Comparison of ENCODE assay signal across 18 cellular contexts in the genomic region with DNA sequence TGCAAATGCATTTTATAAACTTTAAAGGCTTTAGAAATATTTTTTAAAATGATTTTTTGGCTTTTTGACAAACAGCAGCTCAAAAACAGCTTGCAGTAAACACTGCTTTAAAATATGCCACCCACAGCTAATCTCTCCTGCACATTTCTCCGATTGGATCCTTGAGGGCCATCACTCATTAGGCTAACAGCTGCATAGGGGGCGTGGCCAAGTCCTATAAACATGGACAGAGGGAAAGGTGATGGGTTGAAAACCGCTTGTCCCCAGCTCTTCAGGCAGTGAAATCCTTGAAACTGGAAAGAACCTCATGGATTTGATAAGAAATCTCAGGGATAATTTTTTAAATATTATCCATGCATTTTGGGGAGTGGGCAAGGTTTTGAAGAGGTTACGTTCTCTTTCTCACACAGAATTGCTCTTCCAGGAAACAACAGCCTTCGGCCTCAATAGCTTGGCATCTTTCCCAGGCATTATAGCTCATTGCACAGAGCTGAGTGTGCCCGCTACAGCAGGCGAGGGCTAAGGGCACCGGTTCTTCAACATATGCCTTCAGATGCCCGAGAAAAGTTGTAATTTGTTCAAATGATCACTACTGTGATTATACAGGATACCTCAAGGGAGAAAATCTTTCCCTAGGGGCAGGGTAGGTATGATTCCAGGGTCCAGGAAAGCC. TPM values are rescaled to one million over a fixed set of nuclear protein-coding genes. Genes with fewer than 3 reads are reported as not detected.
A peak's percentile ranks its signal among the peaks of the same experiment; 100 is the strongest.
DNase-seq lines count a peak whose midpoint lies in the region; ATAC-seq, FAIRE-seq and TF ChIP-seq lines count a peak whose summit lies in the region.
"Had no signal": no experiment of that assay in that cellular context is flagged by ENCODE, and none has a peak within 500 bp of the region (broad histone marks: within the 10 kb centered on the region; RNA-seq: fewer than 3 reads in every experiment).

No MANE protein-coding gene starts in this region.

- no peaks in the 10 kb centered on the region for H3K36me3 ChIP-seq in adipocyte (ENCODE audit: control insufficient read depth, insufficient read depth, low read length, severe bottlenecking)
- no peaks in the 10 kb centered on the region for H3K36me3 ChIP-seq in pancreas

- no peak for TF ChIP-seq POLR2A in H54 (IDR thresholded peaks at IDR 0.05; ENCODE audit: low read depth, low read length)

- no peak for FAIRE-seq in pancreas (lab: Jason Lieb, UNC)
- FAIRE-seq in H54 (lab: Jason Lieb, UNC): no peak

- H3K9ac ChIP-seq in adipocyte (ENCODE audit: low read length): no peak overlapping the region

- ATAC-seq in pancreas: peak in 3 of 4 donors; percentile 27 to 64 (median 45)
- ATAC-seq in stimulated activated naive B cell treated with anti-CD40 and anti-IgM and Interleukin-4, amounts not matched to agents 10 μg/mL and 1 μg/mL and 100 μg/mL, for 72 hours (replicated peaks): no peak

- 51% methylated on average over 9 of the region's 9 CpGs for WGBS in pancreas, 2 donors

- no peaks in the 10 kb centered on the region for H3K36me3 Mint-ChIP-seq in stimulated activated naive B cell treated with anti-CD40 and anti-IgM and Interleukin-4, amounts not matched to agents 10 μg/mL and 1 μg/mL and 100 μg/mL, for 72 hours
- H3K36me3 Mint-ChIP-seq: activated CD4-positive, alpha-beta memory T cell treated with anti-CD3 and anti-CD28 coated beads for 36 hours had no signal

- H3K27me3 Mint-ChIP-seq in stimulated activated naive B cell treated with anti-CD40 and anti-IgM and Interleukin-4, amounts not matched to agents 10 μg/mL and 1 μg/mL and 100 μg/mL, for 72 hours: peaks cover 12 to 17% of the 10 kb centered on the region in 2 donors

- H3K9me3 ChIP-seq in adipocyte (ENCODE audit: control insufficient read depth, low read length) (no peaks in the 10 kb centered on the region), pancreas (no peaks in the 10 kb centered on the region)
- H3K9me3 ChIP-seq: Caco-2 had no signal

- H3K27ac Mint-ChIP-seq in stimulated activated naive B cell treated with anti-CD40 and anti-IgM and Interleukin-4, amounts not matched to agents 10 μg/mL and 1 μg/mL and 100 μg/mL, for 72 hours: no peak overlapping the region
- H3K27ac Mint-ChIP-seq: activated CD4-positive, alpha-beta memory T cell treated with anti-CD3 and anti-CD28 coated beads for 36 hours had no signal

- TF ChIP-seq CTCF in pancreas (IDR thresholded peaks at IDR 0.05): no peak

- no peaks in the 10 kb centered on the region for H3K4me1 Mint-ChIP-seq in stimulated activated naive B cell treated with anti-CD40 and anti-IgM and Interleukin-4, amounts not matched to agents 10 μg/mL and 1 μg/mL and 100 μg/mL, for 72 hours

- DNase-seq in NCI-H1417 (lab: John Stamatoyannopoulos, UW): peak; percentile 21 to 81 (median 55)
- no peak for DNase-seq in NCI-H1417 treated with DMSO at 0.1 percent for 48 hours (lab: John Stamatoyannopoulos, UW)
- DNase-seq in NCI-H2107 (lab: John Stamatoyannopoulos, UW): peak; percentile 7
- DNase-seq in adipocyte (ENCODE audit: low read depth): peak; percentile 37
- no peak for DNase-seq in pancreas
- no peak for DNase-seq in H54 (ENCODE audit: insufficient read length, low spot score)
- DNase-seq in stimulated activated naive B cell treated with anti-CD40 and anti-IgM and Interleukin-4, amounts not matched to agents 10 μg/mL and 1 μg/mL and 100 μg/mL, for 72 hours: no peak
- no peak for DNase-seq in activated T-cell treated with anti-CD3 and anti-CD28 coated beads, Interleukin-2, amount 50 U/mL, for 1 hour
- DNase-seq: 8988T; activated CD4-positive, alpha-beta memory T cell treated with anti-CD3 and anti-CD28 coated beads for 36 hours; activated gamma-delta T cell treated with Interleukin-2 at 50 U/mL for 16 hours; Caco-2; central memory CD4-positive, alpha-beta T cell; erythroblast; T-helper 2 cell had no signal

- H3K27ac ChIP-seq in pancreas: peak overlapping the region in 2 of 4 donors; percentile 64 to 74

- H3K4me3 Mint-ChIP-seq in stimulated activated naive B cell treated with anti-CD40 and anti-IgM and Interleukin-4, amounts not matched to agents 10 μg/mL and 1 μg/mL and 100 μg/mL, for 72 hours: no peak overlapping the region
- H3K4me3 Mint-ChIP-seq: activated CD4-positive, alpha-beta memory T cell treated with anti-CD3 and anti-CD28 coated beads for 36 hours had no signal

- H3K4me3 ChIP-seq in adipocyte (ENCODE audit: low read length) (no peak overlapping the region), pancreas (peak overlapping the region in 2 of 4 donors; percentile 12 to 27)
- H3K4me3 ChIP-seq: lung had no signal

- intact Hi-C loops in pancreas (cut with DNase I): no loop called here

- no peaks in the 10 kb centered on the region for H3K27me3 ChIP-seq in adipocyte (replicated peaks; ENCODE audit: control insufficient read depth, insufficient read depth, low read length)
- H3K27me3 ChIP-seq in pancreas: no peaks in the 10 kb centered on the region

- no peaks in the 10 kb centered on the region for H3K9me3 Mint-ChIP-seq in stimulated activated naive B cell treated with anti-CD40 and anti-IgM and Interleukin-4, amounts not matched to agents 10 μg/mL and 1 μg/mL and 100 μg/mL, for 72 hours
- H3K9me3 Mint-ChIP-seq: activated CD4-positive, alpha-beta memory T cell treated with anti-CD3 and anti-CD28 coated beads for 36 hours had no signal

- peaks cover 5% of the 10 kb centered on the region for H3K4me1 ChIP-seq in adipocyte (ENCODE audit: control insufficient read depth, insufficient read depth, low read length)
- H3K4me1 ChIP-seq in pancreas: peaks cover 0 to 4% (median 0%) of the 10 kb centered on the region in 3 donors

RNA-seq across cellular contexts. Expression of a gene that starts 1.7 kb away (rescaled TPM):
- 10 to 100 TPM in 4 of 6 donors, 1 to 10 TPM in 2; 6.0 to 28.2 (median 13.1) TPM for total RNA-seq in pancreas
- 10 to 100 TPM; 17.2 to 44.6 TPM for polyA plus RNA-seq in pancreas
- total RNA-seq: activated CD4-positive, alpha-beta memory T cell treated with anti-CD3 and anti-CD28 coated beads for 36 hours; Caco-2; OCI-LY7; omental fat pad had no signal

Comparison
In these comparisons a context has a peak if more than half of its experiments do, and no peak if none do; other contexts are left out.
1. DNase-seq: peak in NCI-H1417 (3 of 3), NCI-H2107 (single experiment) and adipocyte (single experiment); none in NCI-H1417 treated with DMSO at 0.1 percent for 48 hours (single experiment), pancreas (0 of 6), H54 (single experiment), stimulated activated naive B cell treated with anti-CD40 and anti-IgM and Interleukin-4, amounts not matched to agents 10 μg/mL and 1 μg/mL and 100 μg/mL, for 72 hours (single experiment) and activated T-cell treated with anti-CD3 and anti-CD28 coated beads, Interleukin-2, amount 50 U/mL, for 1 hour (single experiment).
2. ATAC-seq: peak in pancreas (3 of 4); none in stimulated activated naive B cell treated with anti-CD40 and anti-IgM and Interleukin-4, amounts not matched to agents 10 μg/mL and 1 μg/mL and 100 μg/mL, for 72 hours (0 of 2).